In genomic region chr12:123764109-123764508, GRCh38 we compare ENCODE assay signal across 32 cellular contexts.
"Had no signal": no experiment of that assay in that cellular context is flagged by ENCODE, and none has a peak within 500 bp of the region (broad histone marks: within the 10 kb centered on the region; RNA-seq: fewer than 3 reads in every experiment).

No MANE protein-coding gene starts in this region.

- H3K27ac Mint-ChIP-seq: activated B cell treated with CpG ODN at 0.5 μM for 24 hours; activated CD8-positive, alpha-beta T cell treated with anti-CD3 and anti-CD28 coated beads for 36 hours; activated naive CD8-positive, alpha-beta T cell; activated T-helper 17 cell treated with anti-CD3 and anti-CD28 coated beads, Interleukin-2, amount 50 U/mL, for 72 hours; dendritic cell treated with granulocyte-macrophage colony-stimulating factor and Interleukin-4, amounts not matched to agents 40 ng/mL and 50 ng/mL, for 4 days; endodermal cell; T-helper 2 cell treated with Interferon-gamma antibody and Interleukin-4, amounts not matched to agents 5 μg/mL and 100 μg/mL, for 36 hours had no signal

- H3K27me3 ChIP-seq: brain microvascular endothelial cell had no signal

- H3K4me3 Mint-ChIP-seq: activated B cell treated with CpG ODN at 0.5 μM for 24 hours; activated CD8-positive, alpha-beta T cell treated with anti-CD3 and anti-CD28 coated beads for 36 hours; activated naive CD8-positive, alpha-beta T cell; activated T-cell treated with anti-CD3 and anti-CD28 coated beads, Interleukin-2, amount 50 U/mL, for 4 hours; activated T-helper 17 cell treated with anti-CD3 and anti-CD28 coated beads, Interleukin-2, amount 50 U/mL, for 72 hours; central memory CD8-positive, alpha-beta T cell; dendritic cell treated with granulocyte-macrophage colony-stimulating factor and Interleukin-4, amounts not matched to agents 40 ng/mL and 50 ng/mL, for 4 days; endodermal cell; T-helper 2 cell treated with Interferon-gamma antibody and Interleukin-4, amounts not matched to agents 5 μg/mL and 100 μg/mL, for 36 hours had no signal

- H3K4me3 ChIP-seq: coronary artery, dorsolateral prefrontal cortex had no signal

- H3K27ac ChIP-seq: brain microvascular endothelial cell, coronary artery, dorsolateral prefrontal cortex, WERI-Rb-1 had no signal

- H3K27me3 Mint-ChIP-seq: activated B cell treated with CpG ODN at 0.5 μM for 24 hours; central memory CD8-positive, alpha-beta T cell had no signal

- DNase-seq: activated B cell treated with CpG ODN at 0.5 μM for 24 hours; activated CD4-positive, alpha-beta T cell treated with anti-CD3 and anti-CD28 coated beads for 48 hours; activated CD4-positive, alpha-beta T cell treated with anti-CD3 and anti-CD28 coated beads, Interleukin-2, amount 50 U/mL, for 1 hour; activated CD4-positive, alpha-beta T cell treated with anti-CD3 and anti-CD28 coated beads, Interleukin-2, amount 50 U/mL, for 48 hours; activated CD8-positive, alpha-beta memory T cell treated with anti-CD3 and anti-CD28 coated beads for 24 hours; activated CD8-positive, alpha-beta T cell treated with anti-CD3 and anti-CD28 coated beads for 36 hours; activated effector memory CD4-positive, alpha-beta T cell treated with Interleukin-2 at 50 U/mL for 16 hours; activated gamma-delta T cell treated with Interleukin-2 at 50 U/mL for 16 hours; activated naive CD4-positive, alpha-beta T cell treated with anti-CD3 and anti-CD28 coated beads, Interleukin-2, amount 50 U/mL, for 16 hours; activated naive CD4-positive, alpha-beta T cell treated with Interleukin-2 at 50 U/mL for 16 hours; activated T-cell treated with anti-CD3 and anti-CD28 coated beads, Interleukin-2, amount 50 U/mL, for 4 hours; amniotic stem cell; anterior cingulate cortex; brain microvascular endothelial cell; dorsolateral prefrontal cortex; effector memory CD4-positive, alpha-beta T cell; foreskin fibroblast; SW 1271; T1000; WERI-Rb-1 had no signal

- ATAC-seq: activated CD4-positive, CD25-positive, alpha-beta regulatory T cell treated with anti-CD3 and anti-CD28 coated beads, Interleukin-2, amount 50 U/mL, for 24 hours; activated CD8-positive, alpha-beta T cell treated with anti-CD3 and anti-CD28 coated beads for 36 hours; activated T-cell treated with anti-CD3 and anti-CD28 coated beads, Interleukin-2, amount 50 U/mL, for 4 hours; activated T-helper 17 cell treated with anti-CD3 and anti-CD28 coated beads, Interleukin-2, amount 50 U/mL, for 72 hours; esophagus mucosa had no signal

- H3K9me3 Mint-ChIP-seq: activated B cell treated with CpG ODN at 0.5 μM for 24 hours; activated CD8-positive, alpha-beta T cell treated with anti-CD3 and anti-CD28 coated beads for 36 hours; activated T-cell treated with anti-CD3 and anti-CD28 coated beads, Interleukin-2, amount 50 U/mL, for 4 hours; activated T-helper 17 cell treated with anti-CD3 and anti-CD28 coated beads, Interleukin-2, amount 50 U/mL, for 72 hours; central memory CD8-positive, alpha-beta T cell; dendritic cell treated with granulocyte-macrophage colony-stimulating factor and Interleukin-4, amounts not matched to agents 40 ng/mL and 50 ng/mL, for 4 days; endodermal cell; T-helper 2 cell treated with Interferon-gamma antibody and Interleukin-4, amounts not matched to agents 5 μg/mL and 100 μg/mL, for 36 hours had no signal

- FAIRE-seq: astrocyte, bronchial epithelial cell, frontal cortex had no signal

- H3K36me3 ChIP-seq: brain microvascular endothelial cell, WERI-Rb-1 had no signal
